ENCODE assay signal across 17 cellular contexts in the genomic region with DNA sequence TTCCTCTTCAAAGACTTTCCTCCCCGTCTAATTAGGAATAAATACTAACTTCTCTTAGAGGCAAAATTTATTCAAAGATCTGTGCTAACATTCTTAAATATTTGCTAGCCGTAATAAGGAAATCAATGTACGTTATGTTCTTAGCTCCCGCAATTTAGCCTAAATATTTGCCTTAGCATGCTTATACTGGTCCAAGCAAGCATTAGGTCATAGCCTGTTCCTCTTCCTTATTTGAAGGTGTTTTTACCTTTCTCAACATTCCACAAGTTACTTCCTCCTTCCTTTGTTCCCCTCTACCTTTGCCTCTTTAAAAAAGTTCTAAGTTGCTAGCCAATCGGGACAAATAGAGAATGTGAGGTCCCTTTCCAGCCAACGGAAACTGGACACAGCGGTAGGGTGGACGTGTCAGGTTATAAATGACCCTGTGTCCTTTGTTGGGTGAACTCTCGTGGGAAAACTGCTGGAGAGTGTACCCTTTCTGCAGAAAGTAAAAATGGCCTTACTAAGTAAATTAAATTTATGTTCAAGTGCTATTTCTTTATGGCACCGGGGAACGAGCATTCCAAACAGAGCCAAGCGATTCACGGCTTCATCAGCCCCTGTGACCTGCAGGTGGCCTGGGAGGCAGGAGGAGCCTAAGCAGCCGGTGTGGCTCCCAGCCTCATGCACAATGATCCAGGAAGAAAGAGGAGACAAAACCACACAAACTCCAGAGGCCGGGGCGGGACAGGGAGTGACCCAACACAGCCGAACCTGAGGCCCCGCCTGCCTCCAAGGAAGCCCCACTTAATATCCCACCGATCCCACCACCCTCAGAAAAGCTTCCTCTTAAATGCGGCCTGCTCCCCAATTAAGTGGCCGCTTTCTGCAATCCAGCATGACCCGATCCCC.
DNase-seq lines count a peak whose midpoint lies in the region; ATAC-seq and TF ChIP-seq lines count a peak whose summit lies in the region.
"Had no signal": no experiment of that assay in that cellular context is flagged by ENCODE, and none has a peak within 500 bp of the region (broad histone marks: within the 10 kb centered on the region; RNA-seq: fewer than 3 reads in every experiment).

No MANE protein-coding gene starts in this region.

- H3K4me1 ChIP-seq in HEK293 (ENCODE audit: control insufficient read depth, insufficient read depth, low read length): no peaks in the 10 kb centered on the region
- H3K4me1 ChIP-seq in sigmoid colon: peaks cover 0 to 36% (median 17%) of the 10 kb centered on the region in 4 donors

- H3K9me3 ChIP-seq in HEK293 (ENCODE audit: control insufficient read depth, insufficient read depth, low read depth, low read length): no peaks in the 10 kb centered on the region
- H3K9me3 ChIP-seq in sigmoid colon: no peaks in the 10 kb centered on the region
- H3K9me3 ChIP-seq: BLaER1 had no signal

- H3K27ac ChIP-seq in HEK293 (ENCODE audit: extremely low read depth, low read depth, low read length) (no peak overlapping the region), sigmoid colon (peak overlapping the region in 2 of 4 donors; percentile 3 to 33)
- H3K27ac ChIP-seq: BLaER1, WERI-Rb-1 had no signal

- peaks cover 1% of the 10 kb centered on the region for H3K36me3 Mint-ChIP-seq in chondrocyte (ENCODE audit: low read depth)
- H3K36me3 Mint-ChIP-seq in activated T-cell treated with anti-CD3 and anti-CD28 coated beads, Interleukin-2, amount 50 U/mL, for 24 hours (ENCODE audit: low read depth): no peaks in the 10 kb centered on the region
- H3K36me3 Mint-ChIP-seq: activated naive CD4-positive, alpha-beta T cell treated with anti-CD3 and anti-CD28 coated beads, Interleukin-2, amount 50 U/mL, for 24 hours had no signal

- CTCF ChIA-PET in HEK293 (lab: Yijun Ruan, JAX): interaction anchor here (0.6 to 1.2 kb wide), 3 partner anchors 17 to 1791 kb away, joined by 3 read pairs; no protein-coding TSS in a partner anchor

- H3K36me3 ChIP-seq in HEK293 (ENCODE audit: control insufficient read depth in 2 of 2, insufficient read depth in 1 of 2, low read length in 2 of 2): peaks cover 0 to 41% of the 10 kb centered on the region in 2 experiments; a peak in 2 of 3 replicates
- peaks cover 0 to 12% (median 0%) of the 10 kb centered on the region in 4 donors for H3K36me3 ChIP-seq in sigmoid colon

- peaks cover 57% of the 10 kb centered on the region for H3K4me1 Mint-ChIP-seq in chondrocyte (ENCODE audit: low read depth)
- no peaks in the 10 kb centered on the region for H3K4me1 Mint-ChIP-seq in activated T-cell treated with anti-CD3 and anti-CD28 coated beads, Interleukin-2, amount 50 U/mL, for 24 hours (ENCODE audit: low read depth)
- H3K4me1 Mint-ChIP-seq: activated naive CD4-positive, alpha-beta T cell treated with anti-CD3 and anti-CD28 coated beads, Interleukin-2, amount 50 U/mL, for 24 hours had no signal

- POLR2A ChIA-PET in HEK293 (lab: Yijun Ruan, JAX): no interaction called here

- H3K27ac Mint-ChIP-seq in chondrocyte (ENCODE audit: unreplicated experiment): peak overlapping the region; percentile 32
- H3K27ac Mint-ChIP-seq in activated T-cell treated with anti-CD3 and anti-CD28 coated beads, Interleukin-2, amount 50 U/mL, for 24 hours: no peak overlapping the region
- H3K27ac Mint-ChIP-seq: activated naive CD4-positive, alpha-beta T cell treated with anti-CD3 and anti-CD28 coated beads, Interleukin-2, amount 50 U/mL, for 24 hours had no signal

- no peaks in the 10 kb centered on the region for H3K9me3 Mint-ChIP-seq in chondrocyte (ENCODE audit: low read depth)
- no peaks in the 10 kb centered on the region for H3K9me3 Mint-ChIP-seq in activated T-cell treated with anti-CD3 and anti-CD28 coated beads, Interleukin-2, amount 50 U/mL, for 24 hours
- H3K9me3 Mint-ChIP-seq: activated naive CD4-positive, alpha-beta T cell treated with anti-CD3 and anti-CD28 coated beads, Interleukin-2, amount 50 U/mL, for 24 hours had no signal

- no peaks in the 10 kb centered on the region for H3K27me3 ChIP-seq in sigmoid colon
- H3K27me3 ChIP-seq: BLaER1 had no signal

- intact Hi-C loops in left colon (cut with DNase I, micrococcal nuclease) (no loop called here), sigmoid colon (cut with DNase I) (no loop called here)

- TF ChIP-seq POLR2A in sigmoid colon (IDR thresholded peaks at IDR 0.05): no peak

- TF ChIP-seq EP300 in sigmoid colon (IDR thresholded peaks at IDR 0.05): no peak

- peak; percentile 84 for ATAC-seq in left colon
- ATAC-seq: SK-N-SH treated with all-trans-retinoic acid at 6 μM for 48 hours had no signal

- H3K27me3 Mint-ChIP-seq in chondrocyte (ENCODE audit: low read depth): no peaks in the 10 kb centered on the region
- no peaks in the 10 kb centered on the region for H3K27me3 Mint-ChIP-seq in activated T-cell treated with anti-CD3 and anti-CD28 coated beads, Interleukin-2, amount 50 U/mL, for 24 hours
- H3K27me3 Mint-ChIP-seq: activated naive CD4-positive, alpha-beta T cell treated with anti-CD3 and anti-CD28 coated beads, Interleukin-2, amount 50 U/mL, for 24 hours had no signal

- H3K4me3 ChIP-seq in HEK293 (ENCODE audit: low read depth, low read length) (no peak overlapping the region), sigmoid colon (no peak overlapping the region)
- H3K4me3 ChIP-seq: BLaER1 had no signal

- peak; percentile 72 for DNase-seq in chondrocyte (ENCODE audit: low spot score)
- DNase-seq in left colon: peak; percentile 83 to 84
- DNase-seq in sigmoid colon: peak; percentile 63
- no peak for DNase-seq in KBM-7
- no peak for DNase-seq in C1 segment of cervical spinal cord (lab: John Stamatoyannopoulos, UW)
- DNase-seq in activated T-cell treated with anti-CD3 and anti-CD28 coated beads, Interleukin-2, amount 50 U/mL, for 24 hours: no peak
- no peak for DNase-seq in NCI-H146 treated with DMSO at 0.1 percent for 48 hours (lab: John Stamatoyannopoulos, UW; ENCODE audit: unreplicated experiment)
- DNase-seq: foreskin fibroblast, GOT3, Karpas-422, NCI-H2107, occipital lobe, WERI-Rb-1 had no signal

- TF ChIP-seq CTCF in HEK293 (tag by site-specific recombination; IDR thresholded peaks at IDR 0.05): no peak
- no peak for TF ChIP-seq CTCF in chondrocyte (IDR thresholded peaks at IDR 0.05)
- TF ChIP-seq CTCF in sigmoid colon (IDR thresholded peaks at IDR 0.05): no peak

- no peak overlapping the region for H3K4me3 Mint-ChIP-seq in chondrocyte (ENCODE audit: unreplicated experiment)
- H3K4me3 Mint-ChIP-seq in activated T-cell treated with anti-CD3 and anti-CD28 coated beads, Interleukin-2, amount 50 U/mL, for 24 hours: no peak overlapping the region
- H3K4me3 Mint-ChIP-seq: activated naive CD4-positive, alpha-beta T cell treated with anti-CD3 and anti-CD28 coated beads, Interleukin-2, amount 50 U/mL, for 24 hours had no signal

- in situ Hi-C loops in KBM-7 (cut with MboI; ENCODE audit: low pct_unique_long_range_greater_than_20kb, low sequenced_read_pairs): no loop called here

- 20 to 65% methylated on average over 22 of the region's 22 CpGs for WGBS in sigmoid colon, 2 donors

TF ChIP-seq in HEK293, 187 proteins besides CTCF, POLR2A, EP300 and RAD21:
- TF ChIP-seq BCL11A (tag by site-specific recombination; IDR thresholded peaks at IDR 0.05; ENCODE audit: low read depth) (no peak), KLF1 (tag by site-specific recombination; IDR thresholded peaks at IDR 0.05) (0 out of 2 replicates have a peak, but pooled peaks have one; percentile 27), MZF1 (tag by site-specific recombination; IDR thresholded peaks at IDR 0.05; ENCODE audit: borderline replicate concordance) (peak; percentile 75; the same call in 1 of the 2 replicates)

Comparison
In these comparisons a context has a peak if more than half of its experiments do, and no peak if none do; other contexts are left out.
1. DNase-seq: peak in chondrocyte (single experiment), left colon (2 of 2) and sigmoid colon (single experiment); none in KBM-7 (single experiment), C1 segment of cervical spinal cord (0 of 14), activated T-cell treated with anti-CD3 and anti-CD28 coated beads, Interleukin-2, amount 50 U/mL, for 24 hours (single experiment) and NCI-H146 treated with DMSO at 0.1 percent for 48 hours (single experiment).